8 cellular contexts compared by ENCODE assay signal in the genomic region with DNA sequence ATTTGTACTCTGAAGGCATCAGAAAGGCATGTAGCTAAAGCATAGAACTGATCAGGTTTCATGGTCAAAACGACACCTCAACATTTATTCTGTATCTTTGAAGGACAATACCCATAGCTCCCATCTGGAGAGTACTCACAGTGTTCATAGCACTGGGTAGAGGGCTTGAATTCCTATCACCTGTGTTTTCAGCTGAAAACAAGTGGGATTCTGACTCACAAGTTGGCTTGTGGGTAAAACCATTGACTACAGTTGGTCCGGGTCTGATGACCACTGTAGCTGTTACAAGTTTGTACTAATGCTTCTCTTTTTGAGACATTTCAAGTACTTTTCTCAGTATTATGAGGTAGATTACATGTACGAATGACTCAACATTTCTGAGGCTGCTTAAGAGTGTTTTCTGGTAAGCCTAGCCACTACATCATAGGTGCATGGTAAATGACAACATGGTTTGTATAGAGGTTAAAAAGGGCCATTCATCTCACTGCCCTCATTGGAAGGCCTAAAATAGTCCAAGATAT.
A peak's percentile ranks its signal among the peaks of the same experiment; 100 is the strongest.
DNase-seq lines count a peak whose midpoint lies in the region; ATAC-seq, FAIRE-seq and TF ChIP-seq lines count a peak whose summit lies in the region.

No MANE protein-coding gene starts in this region.

- H3K4me2 ChIP-seq in HepG2 (ENCODE audit: low read depth, low read length): no peak overlapping the region
- peak overlapping the region; percentile 20 for H3K4me2 ChIP-seq in mammary epithelial cell (ENCODE audit: insufficient read depth, low read depth, low read length)

- CTCF ChIA-PET in HepG2 (lab: Yijun Ruan, JAX; ENCODE audit: low intra/inter-chr PET ratio, low total read pairs) (no interaction called here), mammary epithelial cell (lab: Charles Lee; ENCODE audit: low non-redundant PET) (no interaction called here)

- H3K4me3 ChIP-seq in right lobe of liver: no peak overlapping the region
- H3K4me3 ChIP-seq in HepG2 (replicated peaks in 1 of 3; ENCODE audit: insufficient read depth in 1 of 3, low read depth in 2 of 3, low read length in 3 of 3): no peak overlapping the region
- no peak overlapping the region for H3K4me3 ChIP-seq in mammary epithelial cell (replicated peaks in 1 of 3; ENCODE audit: insufficient read depth in 1 of 3, low read depth in 2 of 3, low read length in 3 of 3)

- WGBS in right lobe of liver (ENCODE audit: insufficient coverage, low coverage, low lambda C conversion rate, missing lambda C conversion rate): 76% methylated on average over 3 of the region's 3 CpGs
- WGBS in HepG2 (ENCODE audit: low lambda C conversion rate): 41% methylated on average over 3 of the region's 3 CpGs
- 64% methylated on average over 3 of the region's 3 CpGs for WGBS in mammary epithelial cell (ENCODE audit: low coverage, missing lambda C conversion rate)

- no peak for TF ChIP-seq RAD21 in HepG2 (CRISPR knock-in tag; IDR thresholded peaks at IDR 0.05)

- peak; percentile 29 to 38 (median 31) for ATAC-seq in right lobe of liver
- ATAC-seq in HepG2: no peak
- no peak for ATAC-seq in left cardiac atrium

- no peaks in the 10 kb centered on the region for H4K20me1 ChIP-seq in HepG2 (ENCODE audit: insufficient read depth, low read length)
- H4K20me1 ChIP-seq in mammary epithelial cell (ENCODE audit: insufficient read depth, low read length): no peaks in the 10 kb centered on the region

- peak overlapping the region in 1 of 3 donors; percentile 13 for H3K27ac ChIP-seq in right lobe of liver
- H3K27ac ChIP-seq in HepG2 (ENCODE audit: extremely low read length, insufficient read depth, low read length): no peak overlapping the region
- peak overlapping the region; percentile 88 for H3K27ac ChIP-seq in mammary epithelial cell (ENCODE audit: insufficient read depth, low read depth, low read length)

- BruUV-seq in HepG2 (replicated peaks; lab: Mats Ljungman, UMichigan) (no TSS peak), mammary epithelial cell (replicated peaks; lab: Mats Ljungman, UMichigan) (no TSS peak)

- POLR2A ChIA-PET in HepG2 (lab: Yijun Ruan, JAX): no interaction called here

- dilution Hi-C loops in mammary epithelial cell (cut with HindIII; ENCODE audit: low sequenced_read_pairs): no loop called here

- H2AFZ ChIP-seq in HepG2 (ENCODE audit: low read length): no peak overlapping the region
- no peak overlapping the region for H2AFZ ChIP-seq in mammary epithelial cell (ENCODE audit: low read depth, low read length)

- TF ChIP-seq EP300 in HepG2 (IDR thresholded peaks at IDR 0.05; ENCODE audit: low read depth in 2 of 2, low read length in 2 of 2) (no peak), HepG2 (CRISPR knock-in tag; IDR thresholded peaks at IDR 0.05; ENCODE audit: borderline replicate concordance) (no peak)

- H3K36me3 ChIP-seq in right lobe of liver (no peaks in the 10 kb centered on the region), HepG2 (replicated peaks in 1 of 2; ENCODE audit: control insufficient read depth in 1 of 2, insufficient read depth in 2 of 2, low read length in 2 of 2) (no peaks in the 10 kb centered on the region), mammary epithelial cell (ENCODE audit: insufficient read depth, low read length) (no peaks in the 10 kb centered on the region)

- H3K4me1 ChIP-seq in right lobe of liver (peaks cover 0 to 6% (median 0%) of the 10 kb centered on the region in 4 donors), HepG2 (ENCODE audit: insufficient read depth, low read length) (peaks cover 9% of the 10 kb centered on the region; the same call in 1 of the 2 replicates), mammary epithelial cell (ENCODE audit: insufficient read depth, low read length) (peaks cover 45% of the 10 kb centered on the region)

- H3K9me3 ChIP-seq in right lobe of liver (no peaks in the 10 kb centered on the region), HepG2 (ENCODE audit: low read length) (no peaks in the 10 kb centered on the region), mammary epithelial cell (replicated peaks; ENCODE audit: insufficient read depth, low read length) (no peaks in the 10 kb centered on the region)

- DNase-seq in right lobe of liver (no peak), HepG2 (ENCODE audit: low spot score) (no peak), MV-4-11 (lab: John Stamatoyannopoulos, UW) (peak; percentile 90), mammary epithelial cell (peak; percentile 88), left cardiac atrium (no peak), ACHN (no peak), AG08396 (ENCODE audit: low spot score) (no peak)
- peak; percentile 34 to 40 for DNase-seq in stimulated activated CD4-positive, alpha-beta T cell treated with anti-CD3 and anti-CD28 coated beads, Interleukin-2, amount 100 ng/mL, for 48 hours

- in situ Hi-C loops in HepG2 (cut with HindIII; ENCODE audit: extremely low pct_ligation_motif_present, low pct_unique_long_range_greater_than_20kb) (no loop called here), mammary epithelial cell (cut with MboI; ENCODE audit: low sequenced_read_pairs in 2 of 2) (no loop called here), ACHN (cut with HindIII; ENCODE audit: low pct_ligation_motif_present, low pct_unique_long_range_greater_than_20kb, low sequenced_read_pairs) (no loop called here)

- TF ChIP-seq CTCF in right lobe of liver (IDR thresholded peaks at IDR 0.05) (no peak), HepG2 (CRISPR knock-in tag; IDR thresholded peaks at IDR 0.05) (no peak), mammary epithelial cell (conservative IDR thresholded peaks at IDR 0.05 in 1 of 2, IDR thresholded peaks at IDR 0.05 in 1 of 2; ENCODE audit: extremely low read depth in 1 of 2, insufficient read depth in 1 of 2, low read depth in 1 of 2, low read length in 2 of 2) (no peak)

- FAIRE-seq in HepG2 (lab: Jason Lieb, UNC): no peak

- H3K9ac ChIP-seq in HepG2 (ENCODE audit: insufficient read depth, low read depth, low read length) (no peak overlapping the region), mammary epithelial cell (ENCODE audit: insufficient read depth, low read length) (peak overlapping the region; percentile 8)

- TF ChIP-seq POLR2A in right lobe of liver (IDR thresholded peaks at IDR 0.05) (no peak), HepG2 (IDR thresholded peaks at IDR 0.05; ENCODE audit: insufficient read depth in 1 of 2, low read depth in 2 of 2, low read length in 2 of 2) (no peak)

- intact Hi-C loops in right lobe of liver (cut with DNase I) (no loop called here), HepG2 (cut with micrococcal nuclease; ENCODE audit: unreplicated experiment) (no loop called here), mammary epithelial cell (cut with micrococcal nuclease) (loop anchor here (5.0 kb wide), 4 partner anchors 49 to 166 kb away; no protein-coding TSS in a partner anchor), left cardiac atrium (cut with DNase I) (no loop called here)

- H3K27me3 ChIP-seq in right lobe of liver: no peaks in the 10 kb centered on the region
- H3K27me3 ChIP-seq in HepG2 (ENCODE audit: control insufficient read depth in 1 of 2, insufficient read depth in 2 of 2, low read length in 2 of 2): peaks cover 0 to 9% of the 10 kb centered on the region in 2 experiments; a peak in 1 of 5 replicates
- no peaks in the 10 kb centered on the region for H3K27me3 ChIP-seq in mammary epithelial cell (ENCODE audit: insufficient read depth, low read length)

- H3K79me2 ChIP-seq in HepG2 (ENCODE audit: insufficient read depth, low read length) (no peaks in the 10 kb centered on the region), mammary epithelial cell (ENCODE audit: insufficient read depth, low read length) (no peaks in the 10 kb centered on the region)

TF ChIP-seq in HepG2, 621 proteins besides CTCF, POLR2A, EP300 and RAD21 (continues in another document):
- TF ChIP-seq, protein P1, sequence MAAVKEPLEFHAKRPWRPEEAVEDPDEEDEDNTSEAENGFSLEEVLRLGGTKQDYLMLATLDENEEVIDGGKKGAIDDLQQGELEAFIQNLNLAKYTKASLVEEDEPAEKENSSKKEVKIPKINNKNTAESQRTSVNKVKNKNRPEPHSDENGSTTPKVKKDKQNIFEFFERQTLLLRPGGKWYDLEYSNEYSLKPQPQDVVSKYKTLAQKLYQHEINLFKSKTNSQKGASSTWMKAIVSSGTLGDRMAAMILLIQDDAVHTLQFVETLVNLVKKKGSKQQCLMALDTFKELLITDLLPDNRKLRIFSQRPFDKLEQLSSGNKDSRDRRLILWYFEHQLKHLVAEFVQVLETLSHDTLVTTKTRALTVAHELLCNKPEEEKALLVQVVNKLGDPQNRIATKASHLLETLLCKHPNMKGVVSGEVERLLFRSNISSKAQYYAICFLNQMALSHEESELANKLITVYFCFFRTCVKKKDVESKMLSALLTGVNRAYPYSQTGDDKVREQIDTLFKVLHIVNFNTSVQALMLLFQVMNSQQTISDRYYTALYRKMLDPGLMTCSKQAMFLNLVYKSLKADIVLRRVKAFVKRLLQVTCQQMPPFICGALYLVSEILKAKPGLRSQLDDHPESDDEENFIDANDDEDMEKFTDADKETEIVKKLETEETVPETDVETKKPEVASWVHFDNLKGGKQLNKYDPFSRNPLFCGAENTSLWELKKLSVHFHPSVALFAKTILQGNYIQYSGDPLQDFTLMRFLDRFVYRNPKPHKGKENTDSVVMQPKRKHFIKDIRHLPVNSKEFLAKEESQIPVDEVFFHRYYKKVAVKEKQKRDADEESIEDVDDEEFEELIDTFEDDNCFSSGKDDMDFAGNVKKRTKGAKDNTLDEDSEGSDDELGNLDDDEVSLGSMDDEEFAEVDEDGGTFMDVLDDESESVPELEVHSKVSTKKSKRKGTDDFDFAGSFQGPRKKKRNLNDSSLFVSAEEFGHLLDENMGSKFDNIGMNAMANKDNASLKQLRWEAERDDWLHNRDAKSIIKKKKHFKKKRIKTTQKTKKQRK (IDR thresholded peaks at IDR 0.05; ENCODE audit: low read length): no peak
- TF ChIP-seq ZNF816 (CRISPR knock-in tag; IDR thresholded peaks at IDR 0.05; ENCODE audit: borderline replicate concordance) (no peak), FOSL1 (CRISPR knock-in tag; IDR thresholded peaks at IDR 0.05; ENCODE audit: borderline replicate concordance) (no peak)
- TF ChIP-seq, protein P2, sequence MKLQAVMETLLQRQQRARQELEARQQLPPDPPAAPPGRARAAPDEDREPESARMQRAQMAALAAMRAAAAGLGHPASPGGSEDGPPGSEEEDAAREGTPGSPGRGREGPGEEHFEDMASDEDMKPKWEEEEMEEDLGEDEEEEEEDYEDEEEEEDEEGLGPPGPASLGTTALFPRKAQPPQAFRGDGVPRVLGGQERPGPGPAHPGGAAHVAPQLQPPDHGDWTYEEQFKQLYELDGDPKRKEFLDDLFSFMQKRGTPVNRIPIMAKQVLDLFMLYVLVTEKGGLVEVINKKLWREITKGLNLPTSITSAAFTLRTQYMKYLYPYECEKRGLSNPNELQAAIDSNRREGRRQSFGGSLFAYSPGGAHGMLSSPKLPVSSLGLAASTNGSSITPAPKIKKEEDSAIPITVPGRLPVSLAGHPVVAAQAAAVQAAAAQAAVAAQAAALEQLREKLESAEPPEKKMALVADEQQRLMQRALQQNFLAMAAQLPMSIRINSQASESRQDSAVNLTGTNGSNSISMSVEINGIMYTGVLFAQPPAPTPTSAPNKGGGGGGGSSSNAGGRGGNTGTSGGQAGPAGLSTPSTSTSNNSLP (IDR thresholded peaks at IDR 0.05; ENCODE audit: low read depth, low read length): no peak

Comparison
In these comparisons a context has a peak if more than half of its experiments do, and no peak if none do; other contexts are left out.
1. ATAC-seq: peak in right lobe of liver (4 of 4); none in HepG2 (single experiment) and left cardiac atrium (0 of 2).
2. DNase-seq: peak in MV-4-11 (single experiment), mammary epithelial cell (single experiment) and stimulated activated CD4-positive, alpha-beta T cell treated with anti-CD3 and anti-CD28 coated beads, Interleukin-2, amount 100 ng/mL, for 48 hours (2 of 2); none in right lobe of liver (0 of 3), HepG2 (single experiment), left cardiac atrium (single experiment), ACHN (single experiment) and AG08396 (single experiment).